Comparison of ENCODE assay signal across 1 cellular context in genomic region chr2:120541553-120541932, GRCh38.
TF ChIP-seq lines count a peak whose summit lies in the region.

No MANE protein-coding gene starts in this region.

TF ChIP-seq in HepG2, 621 proteins besides CTCF, POLR2A, EP300 and RAD21 (continued from another document):
- TF ChIP-seq ZBTB33 (CRISPR knock-in tag; IDR thresholded peaks at IDR 0.05) = 0 out of 2 replicates have a peak, but pooled peaks have one; percentile 3
- TF ChIP-seq HOXA9 (CRISPR knock-in tag; IDR thresholded peaks at IDR 0.05; ENCODE audit: borderline replicate concordance) = peak; percentile 58; the same call in 1 of the 2 replicates
- peak; percentile 68; the same call in 1 of the 2 replicates for TF ChIP-seq ZNF263 (CRISPR knock-in tag; IDR thresholded peaks at IDR 0.05)
- 0 out of 2 replicates have a peak, but pooled peaks have one; percentile 14 for TF ChIP-seq MXD3 (CRISPR knock-in tag; IDR thresholded peaks at IDR 0.05)
- 0 out of 2 replicates have a peak, but pooled peaks have one; percentile 30 for TF ChIP-seq ZNF589 (CRISPR knock-in tag; conservative IDR thresholded peaks at IDR 0.05)
- 0 out of 2 replicates have a peak, but pooled peaks have one; percentile 32 for TF ChIP-seq ZFP37 (CRISPR knock-in tag; IDR thresholded peaks at IDR 0.05; ENCODE audit: borderline replicate concordance)
- TF ChIP-seq ZNF687 (CRISPR knock-in tag; IDR thresholded peaks at IDR 0.05) = peak; percentile 42
